Comparison of ENCODE assay signal across 24 cellular contexts in the genomic region with DNA sequence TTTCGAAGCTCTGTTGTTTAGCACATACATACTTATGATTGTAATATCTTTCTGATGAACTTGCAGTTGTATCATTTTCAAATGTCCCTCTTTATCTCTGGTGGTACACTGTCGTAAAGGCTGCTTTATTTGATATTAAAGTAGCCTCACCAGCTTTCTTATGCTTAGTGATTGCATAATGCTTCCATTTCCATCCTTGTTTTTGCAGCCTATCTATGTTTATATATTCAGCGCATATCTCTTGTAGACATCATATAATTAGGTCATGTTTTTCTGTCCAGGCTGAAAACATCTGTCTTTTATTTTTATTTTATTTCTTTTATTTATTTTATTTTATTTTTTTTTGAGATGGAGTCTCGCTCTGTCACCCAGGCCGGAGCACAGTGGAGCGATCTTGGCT. TPM values are rescaled to one million over a fixed set of nuclear protein-coding genes. Genes with fewer than 3 reads are reported as not detected.
"Had no signal": no experiment of that assay in that cellular context is flagged by ENCODE, and none has a peak within 500 bp of the region (broad histone marks: within the 10 kb centered on the region; RNA-seq: fewer than 3 reads in every experiment).

No MANE protein-coding gene starts in this region.

- H3K4me2 ChIP-seq: hepatocyte had no signal

- FAIRE-seq: keratinocyte, urothelium cell line had no signal

- H3K4me1 ChIP-seq: left lung, lower lobe of right lung, spleen, suprapubic skin, tibial artery, upper lobe of right lung had no signal

- H3K27ac ChIP-seq: heart left ventricle, hepatocyte, left lung, lower lobe of right lung, right atrium auricular region, skin epidermis, spleen, suprapubic skin, thoracic aorta, tibial artery, upper lobe of right lung had no signal

- H3K27me3 ChIP-seq: heart left ventricle, hepatocyte, left lung, right atrium auricular region, spleen, suprapubic skin, tibial artery, upper lobe of right lung had no signal

- H3K79me2 ChIP-seq: hepatocyte had no signal

- ATAC-seq: heart left ventricle; left colon; left lung; lower lobe of right lung; naive thymus-derived CD8-positive, alpha-beta T cell; sciatic nerve; stimulated activated effector memory CD8-positive, alpha-beta T cell treated with anti-CD3 and anti-CD28 coated beads, Interleukin-12 subunit alpha, Interleukin-12 subunit beta, amount 100 ng/mL, for 72 hours; upper lobe of right lung had no signal

- H2AFZ ChIP-seq: hepatocyte had no signal

- H3K9me3 ChIP-seq: heart left ventricle, left lung, lower lobe of right lung, right atrium auricular region, spleen, suprapubic skin, thoracic aorta, tibial artery, upper lobe of right lung had no signal

- H3K4me3 ChIP-seq: heart left ventricle, hepatocyte, left lung, lower lobe of right lung, right atrium auricular region, skin epidermis, spleen, suprapubic skin, thoracic aorta, tibial artery, upper lobe of right lung had no signal

- DNase-seq: heart left ventricle; kidney glomerular epithelial cell; left colon; left lung; lower lobe of right lung; mammary epithelial cell; mesenchymal stem cell; naive thymus-derived CD8-positive, alpha-beta T cell; occipital lobe; spleen; stimulated activated CD4-positive, alpha-beta T cell treated with anti-CD3 and anti-CD28 coated beads, Interleukin-4, amount 100 ng/mL, for 24 hours; stimulated activated naive CD4-positive, alpha-beta T cell; tibial artery; trophoblast cell; upper lobe of right lung had no signal

RNA-seq across cellular contexts. Expression of gene ALDH2, which starts 46.3 kb away (rescaled TPM):
- polyA plus RNA-seq: mammary epithelial cell had no signal
